In the genomic region with DNA sequence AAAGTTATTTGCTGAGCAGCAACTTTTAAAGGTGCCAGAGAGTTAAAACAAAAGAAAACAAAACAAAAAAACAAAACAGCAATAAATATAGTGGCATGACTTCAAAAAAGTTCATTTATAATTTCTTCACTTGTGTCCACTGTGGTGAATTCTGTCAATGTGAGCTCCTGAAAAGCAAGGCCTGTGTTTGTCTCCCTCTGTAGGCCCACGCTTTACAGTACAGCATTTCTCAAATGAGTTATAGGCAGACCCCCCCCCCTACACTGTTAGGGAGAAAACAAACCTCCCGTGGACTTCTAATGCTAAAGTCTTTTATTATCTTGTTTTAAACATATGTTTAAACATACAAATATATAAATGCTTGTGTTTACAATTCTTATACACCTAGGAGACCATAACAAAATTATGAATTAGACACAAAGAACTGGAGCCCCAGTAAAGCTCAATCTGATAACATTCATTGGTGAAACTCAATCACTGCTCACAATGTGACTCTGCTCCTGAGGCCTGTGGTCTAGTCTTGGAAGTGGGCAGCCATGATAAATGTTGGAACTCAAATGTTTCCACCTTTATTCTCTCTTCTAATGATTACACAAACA, we compare ENCODE assay signal across 8 cellular contexts. TPM values are rescaled to one million over a fixed set of nuclear protein-coding genes. Genes with fewer than 3 reads are reported as not detected.
DNase-seq lines count a peak whose midpoint lies in the region; ATAC-seq and TF ChIP-seq lines count a peak whose summit lies in the region.

No MANE protein-coding gene starts in this region.

- H3K27ac ChIP-seq in C4-2B: no peak overlapping the region

- no peak overlapping the region for H3K4me3 ChIP-seq in retinal pigment epithelial cell (ENCODE audit: low read length)

- no peak for ATAC-seq in GM19351 (IDR thresholded peaks at IDR 0.05; ENCODE audit: unreplicated experiment)
- ATAC-seq in HG03439 (IDR thresholded peaks at IDR 0.05; ENCODE audit: unreplicated experiment): no peak

- peak; percentile 67 for TF ChIP-seq CTCF in C4-2B (conservative IDR thresholded peaks at IDR 0.05)
- TF ChIP-seq CTCF in retinal pigment epithelial cell (conservative IDR thresholded peaks at IDR 0.05; ENCODE audit: low read depth, low read length): peak; percentile 86

- DNase-seq in HT-29 (ENCODE audit: low spot score) (peak; percentile 63), SW480 (ENCODE audit: low spot score) (peak; percentile 36), glomerular endothelial cell (ENCODE audit: extremely low read depth, low read depth, low spot score) (peak; percentile 29), retinal pigment epithelial cell (ENCODE audit: low read depth) (no peak), NCI-H774 (lab: John Stamatoyannopoulos, UW) (no peak)

RNA-seq across cellular contexts. Expression of a gene that starts 47.0 kb away (rescaled TPM):
- total RNA-seq in HT-29 (2014; rRNA removed; shearing (Covaris generic)): 9.5 and 10.8 TPM in 2 replicates
- 45.7 and 56.2 TPM in 2 replicates for total RNA-seq in glomerular endothelial cell

Comparison
In these comparisons a context has a peak if more than half of its experiments do, and no peak if none do; other contexts are left out.
1. DNase-seq: peak in HT-29 (single experiment), SW480 (single experiment) and glomerular endothelial cell (single experiment); none in retinal pigment epithelial cell (single experiment) and NCI-H774 (single experiment).